In genomic region chr10:17643755-17644484, GRCh38 we compare ENCODE assay signal across 8 cellular contexts. TPM values are rescaled to one million over a fixed set of nuclear protein-coding genes. Genes with fewer than 3 reads are reported as not detected.
DNase-seq lines count a peak whose midpoint lies in the region; ATAC-seq and TF ChIP-seq lines count a peak whose summit lies in the region.

Gene STAM (plus strand): TSS chr10:17644151. CDS start chr10:17644340, 189 bp downstream.

- no peak for TF ChIP-seq CTCF in CD4-positive, alpha-beta T cell (IDR thresholded peaks at IDR 0.05)
- TF ChIP-seq CTCF in liver (IDR thresholded peaks at IDR 0.05; ENCODE audit: low read depth, low read length, missing input control) = no peak

- H3K27me3 ChIP-seq in CD4-positive, alpha-beta T cell (ENCODE audit: control insufficient read depth, insufficient read depth, low read length) = no peaks in the 10 kb centered on the region
- no peaks in the 10 kb centered on the region for H3K27me3 ChIP-seq in liver (ENCODE audit: control insufficient read depth in 4 of 4, insufficient read depth in 4 of 4, low read length in 3 of 4)

- peak within 1 kb of the TSS; percentile 98 for H3K4me3 Mint-ChIP-seq in CD4-positive, alpha-beta T cell

- peak within 1 kb of the TSS; percentile 92 to 95 for H3K9ac ChIP-seq in liver (ENCODE audit: low read depth in 1 of 2, low read length in 2 of 2)

- H3K4me1 ChIP-seq in liver (ENCODE audit: control insufficient read depth in 4 of 4, insufficient read depth in 4 of 4, low read length in 3 of 4) = peaks cover 10 to 30% (median 25%) of the 10 kb centered on the region in 4 donors

- no peaks in the 10 kb centered on the region for H3K9me3 ChIP-seq in CD4-positive, alpha-beta T cell (ENCODE audit: control insufficient read depth, low read length)
- H3K9me3 ChIP-seq in liver (ENCODE audit: control insufficient read depth in 4 of 4, low read length in 3 of 4) = peaks cover 0 to 3% (median under 1%) of the 10 kb centered on the region in 4 donors

- no peaks in the 10 kb centered on the region for H3K9me3 Mint-ChIP-seq in CD4-positive, alpha-beta T cell

- peak within 1 kb of the TSS; percentile 100 for H3K27ac Mint-ChIP-seq in CD4-positive, alpha-beta T cell

- H3K27ac ChIP-seq in CD4-positive, alpha-beta T cell (ENCODE audit: low read depth, low read length) = peak within 1 kb of the TSS; percentile 96
- peak within 1 kb of the TSS; percentile 85 to 98 for H3K27ac ChIP-seq in liver (ENCODE audit: low read depth in 1 of 2, low read length in 2 of 2)

- H3K27me3 Mint-ChIP-seq in CD4-positive, alpha-beta T cell = no peaks in the 10 kb centered on the region

- WGBS in liver = under 1% methylated on average over 37 of the region's 37 CpGs

- TF ChIP-seq RAD21 in liver (IDR thresholded peaks at IDR 0.05) = peak in 1 of 2 donors; percentile 16

- intact Hi-C loops in CD4-positive, alpha-beta T cell (cut with DNase I, micrococcal nuclease) = loop anchor here (2.0 to 10.0 kb wide), 5 partner anchors 25 to 1782 kb away; partner anchors contain the start of genes ARL5B (in 1 of the 2), MINDY3 (in 1 of the 2), NSUN6 (in 1 of the 2) and RSU1 (in 1 of the 2)

- DNase-seq in CD4-positive, alpha-beta T cell = peak; percentile 88 to 93 (median 90)
- DNase-seq in NCI-H82 (lab: John Stamatoyannopoulos, UW) (peak; percentile 94), dermis microvascular lymphatic vessel endothelial cell (ENCODE audit: low read depth in 2 of 2) (peak; percentile 78 to 95)
- DNase-seq in activated CD4-positive, alpha-beta T cell treated with anti-CD3 and anti-CD28 coated beads, Interleukin-2, amount 50 U/mL, for 48 hours = peak; percentile 92 to 94
- DNase-seq in stimulated activated CD4-positive, alpha-beta T cell treated with anti-CD3 and anti-CD28 coated beads, Interleukin-4, amount 100 ng/mL, for 24 hours = peak; percentile 92

- peaks cover 60% of the 10 kb centered on the region for H3K4me1 Mint-ChIP-seq in CD4-positive, alpha-beta T cell (ENCODE audit: low read depth)

- H3K36me3 ChIP-seq in liver (ENCODE audit: control insufficient read depth in 4 of 4, insufficient read depth in 3 of 4, low read depth in 1 of 4, low read length in 3 of 4) = no peaks in the 10 kb centered on the region

- CTCF ChIA-PET in CD4-positive, alpha-beta T cell (lab: Charles Lee) = interaction anchor here (0.6 to 1.7 kb wide), 6 partner anchors 9 to 196 kb away, joined by 3 to 6 read pairs (median 3); partner anchors contain the start of gene HACD1

- POLR2A ChIA-PET in CD4-positive, alpha-beta T cell (lab: Charles Lee) = interaction anchor here (0.8 to 3.0 kb wide), 23 partner anchors 9 to 1783 kb away, joined by 3 to 19 read pairs (median 5); partner anchors contain the start of genes ARL5B, HACD1, MINDY3 and PTER

- peak within 1 kb of the TSS; percentile 65 to 93 (median 92) for H3K4me3 ChIP-seq in liver (ENCODE audit: low read depth in 1 of 3, low read length in 3 of 3)

- H3K36me3 Mint-ChIP-seq in CD4-positive, alpha-beta T cell (ENCODE audit: low read depth) = peaks cover 42% of the 10 kb centered on the region

- ATAC-seq in CD4-positive, alpha-beta T cell (ENCODE audit: poor library complexity) = peak; percentile 88
- ATAC-seq in GM19452 (IDR thresholded peaks at IDR 0.05; ENCODE audit: unreplicated experiment) (peak; percentile 81), HG03575 (IDR thresholded peaks at IDR 0.05; ENCODE audit: extremely low read depth, insufficient number of reproducible peaks, low FRiP score, unreplicated experiment) (peak; percentile 68)

TF ChIP-seq in liver, 16 proteins besides CTCF, POLR2A, EP300 and RAD21:
- TF ChIP-seq ZBTB33 (IDR thresholded peaks at IDR 0.05) (peak; percentile 29), SP1 (IDR thresholded peaks at IDR 0.05) (peak; percentile 35), ATF3 (IDR thresholded peaks at IDR 0.05) (no peak), GABPA (IDR thresholded peaks at IDR 0.05 in 1 of 2, conservative IDR thresholded peaks at IDR 0.05 in 1 of 2) (no peak), HNF4A (conservative IDR thresholded peaks at IDR 0.05) (peak in 1 of 2 donors; percentile 3), MAX (IDR thresholded peaks at IDR 0.05) (peak; percentile 79), JUND (IDR thresholded peaks at IDR 0.05) (peak; percentile 9 to 36), TAF1 (conservative IDR thresholded peaks at IDR 0.05) (no peak), FOXA1 (IDR thresholded peaks at IDR 0.05) (no peak), NR2F2 (IDR thresholded peaks at IDR 0.05) (no peak), RXRA (IDR thresholded peaks at IDR 0.05) (peak; percentile 46 to 50), FOXA2 (IDR thresholded peaks at IDR 0.05) (no peak), EGR1 (IDR thresholded peaks at IDR 0.05; ENCODE audit: low read depth in 2 of 2) (peak in 1 of 2 donors; percentile 24), HNF4G (IDR thresholded peaks at IDR 0.05) (no peak), YY1 (IDR thresholded peaks at IDR 0.05) (peak; percentile 68), REST (IDR thresholded peaks at IDR 0.05) (peak; percentile 57)
TF ChIP-seq in liver: peak in this region for 9.

RNA-seq across cellular contexts. Expression of gene STAM, which starts in this region (rescaled TPM):
- total RNA-seq in CD4-positive, alpha-beta T cell = 10 to 100 TPM; 52.4 to 53.3 TPM
- total RNA-seq in dermis microvascular lymphatic vessel endothelial cell (7.7 and 9.6 TPM in 2 replicates), liver (10 to 100 TPM in 1 of 2 donors, 1 to 10 TPM in 1; 8.3 to 32.4 TPM)
- 1 to 10 TPM; 4.9 to 5.1 TPM for polyA plus RNA-seq in liver

Comparison
In these comparisons a context has a peak if more than half of its experiments do, and no peak if none do; other contexts are left out.
1. Peak in every context shown above with its lines: DNase-seq, ATAC-seq, H3K4me3 ChIP-seq and H3K27ac ChIP-seq.